2 cellular contexts compared by ENCODE assay signal in the genomic region with DNA sequence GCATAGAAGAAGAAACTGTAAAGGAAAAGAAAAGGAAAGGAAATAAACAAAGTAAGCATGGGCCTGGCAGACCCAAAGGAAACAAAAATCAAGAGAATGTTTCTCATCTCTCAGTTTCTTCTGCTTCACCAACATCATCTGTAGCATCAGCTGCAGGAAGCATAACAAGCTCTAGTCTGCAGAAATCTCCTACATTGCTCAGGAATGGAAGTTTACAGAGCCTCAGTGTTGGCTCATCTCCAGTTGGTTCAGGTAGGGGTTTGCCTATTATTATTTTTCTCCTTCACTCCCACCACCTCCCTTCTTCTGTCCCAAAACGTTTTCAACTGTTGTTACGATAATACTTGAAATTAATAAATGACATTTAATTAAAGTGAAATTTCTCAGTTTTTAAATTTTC.
TF ChIP-seq lines count a peak whose summit lies in the region.

No MANE protein-coding gene starts in this region.

TF ChIP-seq in HepG2, 621 proteins besides CTCF, POLR2A, EP300 and RAD21 (continued from another document):
- TF ChIP-seq, protein P1, sequence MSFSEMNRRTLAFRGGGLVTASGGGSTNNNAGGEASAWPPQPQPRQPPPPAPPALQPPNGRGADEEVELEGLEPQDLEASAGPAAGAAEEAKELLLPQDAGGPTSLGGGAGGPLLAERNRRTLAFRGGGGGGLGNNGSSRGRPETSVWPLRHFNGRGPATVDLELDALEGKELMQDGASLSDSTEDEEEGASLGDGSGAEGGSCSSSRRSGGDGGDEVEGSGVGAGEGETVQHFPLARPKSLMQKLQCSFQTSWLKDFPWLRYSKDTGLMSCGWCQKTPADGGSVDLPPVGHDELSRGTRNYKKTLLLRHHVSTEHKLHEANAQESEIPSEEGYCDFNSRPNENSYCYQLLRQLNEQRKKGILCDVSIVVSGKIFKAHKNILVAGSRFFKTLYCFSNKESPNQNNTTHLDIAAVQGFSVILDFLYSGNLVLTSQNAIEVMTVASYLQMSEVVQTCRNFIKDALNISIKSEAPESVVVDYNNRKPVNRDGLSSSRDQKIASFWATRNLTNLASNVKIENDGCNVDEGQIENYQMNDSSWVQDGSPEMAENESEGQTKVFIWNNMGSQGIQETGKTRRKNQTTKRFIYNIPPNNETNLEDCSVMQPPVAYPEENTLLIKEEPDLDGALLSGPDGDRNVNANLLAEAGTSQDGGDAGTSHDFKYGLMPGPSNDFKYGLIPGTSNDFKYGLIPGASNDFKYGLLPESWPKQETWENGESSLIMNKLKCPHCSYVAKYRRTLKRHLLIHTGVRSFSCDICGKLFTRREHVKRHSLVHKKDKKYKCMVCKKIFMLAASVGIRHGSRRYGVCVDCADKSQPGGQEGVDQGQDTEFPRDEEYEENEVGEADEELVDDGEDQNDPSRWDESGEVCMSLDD (CRISPR knock-in tag; IDR thresholded peaks at IDR 0.05; ENCODE audit: borderline replicate concordance), result no peak
- no peak for TF ChIP-seq ZNF792 (CRISPR knock-in tag; IDR thresholded peaks at IDR 0.05)
- no peak for TF ChIP-seq CREB1 (IDR thresholded peaks at IDR 0.05)
- no peak for TF ChIP-seq CREB1 (CRISPR knock-in tag; IDR thresholded peaks at IDR 0.05)

TF ChIP-seq in WTC11, 78 proteins besides CTCF, POLR2A, EP300 and RAD21 (continued from another document):
- TF ChIP-seq, protein P2, sequence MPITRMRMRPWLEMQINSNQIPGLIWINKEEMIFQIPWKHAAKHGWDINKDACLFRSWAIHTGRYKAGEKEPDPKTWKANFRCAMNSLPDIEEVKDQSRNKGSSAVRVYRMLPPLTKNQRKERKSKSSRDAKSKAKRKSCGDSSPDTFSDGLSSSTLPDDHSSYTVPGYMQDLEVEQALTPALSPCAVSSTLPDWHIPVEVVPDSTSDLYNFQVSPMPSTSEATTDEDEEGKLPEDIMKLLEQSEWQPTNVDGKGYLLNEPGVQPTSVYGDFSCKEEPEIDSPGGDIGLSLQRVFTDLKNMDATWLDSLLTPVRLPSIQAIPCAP (CRISPR knock-in tag; IDR thresholded peaks at IDR 0.05), result no peak
- TF ChIP-seq, protein P3, sequence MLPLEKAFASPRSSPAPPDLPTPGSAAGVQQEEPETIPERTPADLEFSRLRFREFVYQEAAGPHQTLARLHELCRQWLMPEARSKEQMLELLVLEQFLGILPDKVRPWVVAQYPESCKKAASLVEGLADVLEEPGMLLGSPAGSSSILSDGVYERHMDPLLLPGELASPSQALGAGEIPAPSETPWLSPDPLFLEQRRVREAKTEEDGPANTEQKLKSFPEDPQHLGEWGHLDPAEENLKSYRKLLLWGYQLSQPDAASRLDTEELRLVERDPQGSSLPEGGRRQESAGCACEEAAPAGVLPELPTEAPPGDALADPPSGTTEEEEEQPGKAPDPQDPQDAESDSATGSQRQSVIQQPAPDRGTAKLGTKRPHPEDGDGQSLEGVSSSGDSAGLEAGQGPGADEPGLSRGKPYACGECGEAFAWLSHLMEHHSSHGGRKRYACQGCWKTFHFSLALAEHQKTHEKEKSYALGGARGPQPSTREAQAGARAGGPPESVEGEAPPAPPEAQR (CRISPR knock-in tag; IDR thresholded peaks at IDR 0.05), result no peak
- TF ChIP-seq GRHL2 (CRISPR knock-in tag; IDR thresholded peaks at IDR 0.05; ENCODE audit: insufficient replicate concordance, severe bottlenecking) (no peak), TCF7 (CRISPR knock-in tag; IDR thresholded peaks at IDR 0.05; ENCODE audit: low read depth) (no peak), RORB (CRISPR knock-in tag; IDR thresholded peaks at IDR 0.05) (no peak), FOXJ3 (CRISPR knock-in tag; IDR thresholded peaks at IDR 0.05; ENCODE audit: borderline replicate concordance) (no peak), ZNF317 (CRISPR knock-in tag; IDR thresholded peaks at IDR 0.05; ENCODE audit: borderline replicate concordance, low read depth) (no peak), SP1 (CRISPR knock-in tag; conservative IDR thresholded peaks at IDR 0.05) (no peak), SOX15 (CRISPR knock-in tag; IDR thresholded peaks at IDR 0.05) (no peak), ZNF121 (CRISPR knock-in tag; IDR thresholded peaks at IDR 0.05) (no peak)
- TF ChIP-seq, protein P4, sequence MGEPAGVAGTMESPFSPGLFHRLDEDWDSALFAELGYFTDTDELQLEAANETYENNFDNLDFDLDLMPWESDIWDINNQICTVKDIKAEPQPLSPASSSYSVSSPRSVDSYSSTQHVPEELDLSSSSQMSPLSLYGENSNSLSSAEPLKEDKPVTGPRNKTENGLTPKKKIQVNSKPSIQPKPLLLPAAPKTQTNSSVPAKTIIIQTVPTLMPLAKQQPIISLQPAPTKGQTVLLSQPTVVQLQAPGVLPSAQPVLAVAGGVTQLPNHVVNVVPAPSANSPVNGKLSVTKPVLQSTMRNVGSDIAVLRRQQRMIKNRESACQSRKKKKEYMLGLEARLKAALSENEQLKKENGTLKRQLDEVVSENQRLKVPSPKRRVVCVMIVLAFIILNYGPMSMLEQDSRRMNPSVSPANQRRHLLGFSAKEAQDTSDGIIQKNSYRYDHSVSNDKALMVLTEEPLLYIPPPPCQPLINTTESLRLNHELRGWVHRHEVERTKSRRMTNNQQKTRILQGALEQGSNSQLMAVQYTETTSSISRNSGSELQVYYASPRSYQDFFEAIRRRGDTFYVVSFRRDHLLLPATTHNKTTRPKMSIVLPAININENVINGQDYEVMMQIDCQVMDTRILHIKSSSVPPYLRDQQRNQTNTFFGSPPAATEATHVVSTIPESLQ (CRISPR knock-in tag; IDR thresholded peaks at IDR 0.05), result no peak
- TF ChIP-seq, protein P5, sequence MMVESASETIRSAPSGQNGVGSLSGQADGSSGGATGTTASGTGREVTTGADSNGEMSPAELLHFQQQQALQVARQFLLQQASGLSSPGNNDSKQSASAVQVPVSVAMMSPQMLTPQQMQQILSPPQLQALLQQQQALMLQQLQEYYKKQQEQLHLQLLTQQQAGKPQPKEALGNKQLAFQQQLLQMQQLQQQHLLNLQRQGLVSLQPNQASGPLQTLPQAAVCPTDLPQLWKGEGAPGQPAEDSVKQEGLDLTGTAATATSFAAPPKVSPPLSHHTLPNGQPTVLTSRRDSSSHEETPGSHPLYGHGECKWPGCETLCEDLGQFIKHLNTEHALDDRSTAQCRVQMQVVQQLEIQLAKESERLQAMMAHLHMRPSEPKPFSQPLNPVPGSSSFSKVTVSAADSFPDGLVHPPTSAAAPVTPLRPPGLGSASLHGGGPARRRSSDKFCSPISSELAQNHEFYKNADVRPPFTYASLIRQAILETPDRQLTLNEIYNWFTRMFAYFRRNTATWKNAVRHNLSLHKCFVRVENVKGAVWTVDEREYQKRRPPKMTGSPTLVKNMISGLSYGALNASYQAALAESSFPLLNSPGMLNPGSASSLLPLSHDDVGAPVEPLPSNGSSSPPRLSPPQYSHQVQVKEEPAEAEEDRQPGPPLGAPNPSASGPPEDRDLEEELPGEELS (CRISPR knock-in tag; IDR thresholded peaks at IDR 0.05), result no peak
- TF ChIP-seq, protein P6, sequence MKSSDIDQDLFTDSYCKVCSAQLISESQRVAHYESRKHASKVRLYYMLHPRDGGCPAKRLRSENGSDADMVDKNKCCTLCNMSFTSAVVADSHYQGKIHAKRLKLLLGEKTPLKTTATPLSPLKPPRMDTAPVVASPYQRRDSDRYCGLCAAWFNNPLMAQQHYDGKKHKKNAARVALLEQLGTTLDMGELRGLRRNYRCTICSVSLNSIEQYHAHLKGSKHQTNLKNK (CRISPR knock-in tag; IDR thresholded peaks at IDR 0.05), result no peak
- TF ChIP-seq, protein P7, sequence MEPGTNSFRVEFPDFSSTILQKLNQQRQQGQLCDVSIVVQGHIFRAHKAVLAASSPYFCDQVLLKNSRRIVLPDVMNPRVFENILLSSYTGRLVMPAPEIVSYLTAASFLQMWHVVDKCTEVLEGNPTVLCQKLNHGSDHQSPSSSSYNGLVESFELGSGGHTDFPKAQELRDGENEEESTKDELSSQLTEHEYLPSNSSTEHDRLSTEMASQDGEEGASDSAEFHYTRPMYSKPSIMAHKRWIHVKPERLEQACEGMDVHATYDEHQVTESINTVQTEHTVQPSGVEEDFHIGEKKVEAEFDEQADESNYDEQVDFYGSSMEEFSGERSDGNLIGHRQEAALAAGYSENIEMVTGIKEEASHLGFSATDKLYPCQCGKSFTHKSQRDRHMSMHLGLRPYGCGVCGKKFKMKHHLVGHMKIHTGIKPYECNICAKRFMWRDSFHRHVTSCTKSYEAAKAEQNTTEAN (CRISPR knock-in tag; IDR thresholded peaks at IDR 0.05), result no peak
- TF ChIP-seq, protein P8, sequence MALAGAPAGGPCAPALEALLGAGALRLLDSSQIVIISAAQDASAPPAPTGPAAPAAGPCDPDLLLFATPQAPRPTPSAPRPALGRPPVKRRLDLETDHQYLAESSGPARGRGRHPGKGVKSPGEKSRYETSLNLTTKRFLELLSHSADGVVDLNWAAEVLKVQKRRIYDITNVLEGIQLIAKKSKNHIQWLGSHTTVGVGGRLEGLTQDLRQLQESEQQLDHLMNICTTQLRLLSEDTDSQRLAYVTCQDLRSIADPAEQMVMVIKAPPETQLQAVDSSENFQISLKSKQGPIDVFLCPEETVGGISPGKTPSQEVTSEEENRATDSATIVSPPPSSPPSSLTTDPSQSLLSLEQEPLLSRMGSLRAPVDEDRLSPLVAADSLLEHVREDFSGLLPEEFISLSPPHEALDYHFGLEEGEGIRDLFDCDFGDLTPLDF (CRISPR knock-in tag; IDR thresholded peaks at IDR 0.05), result no peak
- TF ChIP-seq, protein P9, sequence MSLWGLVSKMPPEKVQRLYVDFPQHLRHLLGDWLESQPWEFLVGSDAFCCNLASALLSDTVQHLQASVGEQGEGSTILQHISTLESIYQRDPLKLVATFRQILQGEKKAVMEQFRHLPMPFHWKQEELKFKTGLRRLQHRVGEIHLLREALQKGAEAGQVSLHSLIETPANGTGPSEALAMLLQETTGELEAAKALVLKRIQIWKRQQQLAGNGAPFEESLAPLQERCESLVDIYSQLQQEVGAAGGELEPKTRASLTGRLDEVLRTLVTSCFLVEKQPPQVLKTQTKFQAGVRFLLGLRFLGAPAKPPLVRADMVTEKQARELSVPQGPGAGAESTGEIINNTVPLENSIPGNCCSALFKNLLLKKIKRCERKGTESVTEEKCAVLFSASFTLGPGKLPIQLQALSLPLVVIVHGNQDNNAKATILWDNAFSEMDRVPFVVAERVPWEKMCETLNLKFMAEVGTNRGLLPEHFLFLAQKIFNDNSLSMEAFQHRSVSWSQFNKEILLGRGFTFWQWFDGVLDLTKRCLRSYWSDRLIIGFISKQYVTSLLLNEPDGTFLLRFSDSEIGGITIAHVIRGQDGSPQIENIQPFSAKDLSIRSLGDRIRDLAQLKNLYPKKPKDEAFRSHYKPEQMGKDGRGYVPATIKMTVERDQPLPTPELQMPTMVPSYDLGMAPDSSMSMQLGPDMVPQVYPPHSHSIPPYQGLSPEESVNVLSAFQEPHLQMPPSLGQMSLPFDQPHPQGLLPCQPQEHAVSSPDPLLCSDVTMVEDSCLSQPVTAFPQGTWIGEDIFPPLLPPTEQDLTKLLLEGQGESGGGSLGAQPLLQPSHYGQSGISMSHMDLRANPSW (CRISPR knock-in tag; conservative IDR thresholded peaks at IDR 0.05; ENCODE audit: low read depth), result no peak
- TF ChIP-seq, protein P10, sequence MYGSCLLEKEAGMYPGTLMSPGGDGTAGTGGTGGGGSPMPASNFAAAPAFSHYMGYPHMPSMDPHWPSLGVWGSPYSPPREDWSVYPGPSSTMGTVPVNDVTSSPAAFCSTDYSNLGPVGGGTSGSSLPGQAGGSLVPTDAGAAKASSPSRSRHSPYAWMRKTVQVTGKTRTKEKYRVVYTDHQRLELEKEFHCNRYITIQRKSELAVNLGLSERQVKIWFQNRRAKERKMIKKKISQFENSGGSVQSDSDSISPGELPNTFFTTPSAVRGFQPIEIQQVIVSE (CRISPR knock-in tag; IDR thresholded peaks at IDR 0.05; ENCODE audit: borderline replicate concordance), result no peak
